7 cellular contexts compared by ENCODE assay signal in the genomic region with DNA sequence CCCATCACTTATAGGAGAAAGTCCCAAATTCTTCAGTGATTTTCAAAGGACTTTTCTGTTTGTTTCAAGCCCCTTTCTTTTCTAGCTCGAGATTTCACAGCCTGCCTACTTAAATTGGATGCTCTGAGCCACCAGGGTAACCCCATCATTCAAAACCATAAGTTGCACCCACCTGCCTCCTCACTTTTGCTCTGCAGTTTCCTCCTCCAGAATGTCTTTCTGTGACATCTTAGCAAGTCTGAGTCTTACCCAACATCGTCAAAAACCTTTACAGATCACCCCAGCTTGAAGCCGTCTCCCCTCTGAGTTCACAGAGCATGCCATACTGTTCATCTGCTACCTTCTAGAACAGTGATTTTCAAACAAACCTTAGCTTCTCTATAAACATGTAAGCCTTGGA.
"Had no signal": no experiment of that assay in that cellular context is flagged by ENCODE, and none has a peak within 500 bp of the region (broad histone marks: within the 10 kb centered on the region; RNA-seq: fewer than 3 reads in every experiment).

No MANE protein-coding gene starts in this region.

- ATAC-seq: K562 had no signal

- DNase-seq: GOT3, H9, HCEC 1CT, HFFc6, IMR-90, KG1 had no signal

- H3K4me3 ChIP-seq: K562 had no signal
